Comparison of ENCODE assay signal across 12 cellular contexts in genomic region chr4:3747582-3747906, GRCh38. TPM values are rescaled to one million over a fixed set of nuclear protein-coding genes. Genes with fewer than 3 reads are reported as not detected.
A peak's percentile ranks its signal among the peaks of the same experiment; 100 is the strongest.
DNase-seq lines count a peak whose midpoint lies in the region; ATAC-seq, FAIRE-seq and TF ChIP-seq lines count a peak whose summit lies in the region.
"Had no signal": no experiment of that assay in that cellular context is flagged by ENCODE, and none has a peak within 500 bp of the region (broad histone marks: within the 10 kb centered on the region; RNA-seq: fewer than 3 reads in every experiment).

No MANE protein-coding gene starts in this region.

- no peak overlapping the region for H3K27ac ChIP-seq in H1 (ENCODE audit: low read depth, low read length)
- H3K27ac ChIP-seq in PC-3 (ENCODE audit: low read length): no peak overlapping the region
- no peak overlapping the region for H3K27ac ChIP-seq in gastroesophageal sphincter

- H3K9ac ChIP-seq in H1 (replicated peaks in 1 of 4; ENCODE audit: extremely low read depth in 1 of 4, low read depth in 3 of 4, low read length in 3 of 4): no peak overlapping the region
- no peak overlapping the region for H3K9ac ChIP-seq in PC-3 (ENCODE audit: low read length)

- H2BK12ac ChIP-seq in H1 (ENCODE audit: low read depth, low read length): 0 out of 2 replicates have a peak overlapping the region, but pooled peaks have one; percentile 88

- no peak overlapping the region for H2BK120ac ChIP-seq in H1 (replicated peaks; ENCODE audit: low read depth, low read length)

- H2AFZ ChIP-seq in H1 (ENCODE audit: low read length): no peak overlapping the region
- no peak overlapping the region for H2AFZ ChIP-seq in PC-3 (ENCODE audit: low read length)

- peaks cover 34% of the 10 kb centered on the region for H3K27me3 Mint-ChIP-seq in activated CD8-positive, alpha-beta T cell treated with anti-CD3 and anti-CD28 coated beads for 36 hours
- peaks cover 28% of the 10 kb centered on the region for H3K27me3 Mint-ChIP-seq in activated CD8-positive, alpha-beta T cell treated with anti-CD3 and anti-CD28 coated beads, Interleukin-2, amount 10 ng/mL, durations not matched to agents 7 days and 5 days (ENCODE audit: low read depth)
- H3K27me3 Mint-ChIP-seq in HFFc6 (ENCODE audit: insufficient read depth): peaks cover 53% of the 10 kb centered on the region

- H3K79me1 ChIP-seq in H1 (ENCODE audit: low read depth, low read length): no peaks in the 10 kb centered on the region

- H3K9me3 ChIP-seq in H1 (ENCODE audit: insufficient read depth in 2 of 2, low read depth in 1 of 2, low read length in 1 of 2) (peaks cover 3 to 6% of the 10 kb centered on the region in 2 experiments; a peak in 3 of 4 replicates), PC-3 (ENCODE audit: low read length) (0 out of 2 replicates have a peak, but pooled peaks cover 4% of the 10 kb centered on the region), gastroesophageal sphincter (peaks cover 0 to 8% (median 0%) of the 10 kb centered on the region in 3 donors)

- H4K8ac ChIP-seq in H1 (ENCODE audit: extremely low read depth, insufficient read depth, low read length): no peak overlapping the region

- TF ChIP-seq POLR2A in H1 (IDR thresholded peaks at IDR 0.05; ENCODE audit: control extremely low read depth in 1 of 2, low read depth in 2 of 2, low read length in 2 of 2) (no peak), gastroesophageal sphincter (IDR thresholded peaks at IDR 0.05) (no peak)

- H2BK5ac ChIP-seq in H1 (ENCODE audit: low read depth, low read length): no peak overlapping the region

- no peak overlapping the region; the same call in 1 of the 2 replicates for H3K18ac ChIP-seq in H1 (ENCODE audit: extremely low read depth, low read length)

- POLR2A ChIA-PET in activated CD8-positive, alpha-beta T cell treated with anti-CD3 and anti-CD28 coated beads for 36 hours (lab: Charles Lee): no interaction called here
- POLR2A ChIA-PET in activated CD8-positive, alpha-beta T cell treated with anti-CD3 and anti-CD28 coated beads, Interleukin-2, amount 10 ng/mL, durations not matched to agents 7 days and 5 days (lab: Charles Lee): no interaction called here
- POLR2A ChIA-PET in H1 (lab: Charles Lee; ENCODE audit: partially characterized antibody) (interaction anchor here (0.7 to 0.8 kb wide), 3 partner anchors 9 to 194 kb away, joined by 3 to 5 read pairs (median 4); no protein-coding TSS in a partner anchor), PC-3 (lab: Charles Lee; ENCODE audit: unreplicated experiment) (no interaction called here)

- BruUV-seq in PC-3 (replicated peaks; lab: Mats Ljungman, UMichigan): no TSS peak

- TF ChIP-seq EP300 in H1 (IDR thresholded peaks at IDR 0.05; ENCODE audit: borderline replicate concordance in 1 of 2, low read depth in 2 of 2, low read length in 2 of 2) (no peak), gastroesophageal sphincter (IDR thresholded peaks at IDR 0.05) (no peak)

- no peak overlapping the region for H4K5ac ChIP-seq in H1 (ENCODE audit: insufficient read length, low read depth, low read length)

- H3K23me2 ChIP-seq in H1 (ENCODE audit: low read depth, low read length): peaks cover 2% of the 10 kb centered on the region; the same call in 1 of the 2 replicates

- H3F3A ChIP-seq in PC-3 (ENCODE audit: low read length, unreplicated experiment): peaks cover 17% of the 10 kb centered on the region

- H3K79me2 ChIP-seq in H1 (ENCODE audit: control insufficient read depth in 1 of 2, insufficient read depth in 2 of 2, low read length in 2 of 2) (no peaks in the 10 kb centered on the region), PC-3 (ENCODE audit: low read length) (no peaks in the 10 kb centered on the region)

- H3K56ac ChIP-seq in H1 (replicated peaks; ENCODE audit: insufficient read length, low read depth, low read length): no peak overlapping the region

- no peak overlapping the region; the same call in 1 of the 2 replicates for H2BK20ac ChIP-seq in H1 (ENCODE audit: low read length)

- WGBS in H1 (ENCODE audit: extremely low coverage in 1 of 2, insufficient coverage in 1 of 2, insufficient read length in 1 of 2, insufficient replicate concordance in 2 of 2, low coverage in 1 of 2, low lambda C conversion rate in 2 of 2, missing lambda C conversion rate in 1 of 2), 2 experiments: 29% methylated on average over 16 of the region's 16 CpGs; no CpG with 5 or more reads in 1 of the 2 experiments
- 8 to 10% methylated on average over 10 of the region's 16 CpGs for WGBS in gastroesophageal sphincter (ENCODE audit: low coverage in 1 of 2), 2 donors

- no peaks in the 10 kb centered on the region for H3K9me2 ChIP-seq in PC-3 (replicated peaks; ENCODE audit: low read length)

- H3K23ac ChIP-seq in H1 (ENCODE audit: insufficient read length): no peak overlapping the region

- ATAC-seq in activated CD8-positive, alpha-beta T cell treated with anti-CD3 and anti-CD28 coated beads for 36 hours: no peak
- ATAC-seq in activated CD8-positive, alpha-beta T cell treated with anti-CD3 and anti-CD28 coated beads, Interleukin-2, amount 10 ng/mL, durations not matched to agents 7 days and 5 days: no peak
- ATAC-seq in PC-3 (no peak), gastroesophageal sphincter (no peak)

- H4K91ac ChIP-seq in H1 (replicated peaks; ENCODE audit: insufficient read length, low read length): no peak overlapping the region

- H3K4me1 ChIP-seq in H1 (replicated peaks in 1 of 4; ENCODE audit: control insufficient read depth in 3 of 4, insufficient read depth in 4 of 4, low read length in 3 of 4) (peaks cover 0 to 20% (median 8%) of the 10 kb centered on the region in 4 experiments; a peak in 6 of 7 replicates), PC-3 (ENCODE audit: insufficient read depth, low read length) (no peaks in the 10 kb centered on the region), gastroesophageal sphincter (peaks cover 0 to 7% (median 0%) of the 10 kb centered on the region in 3 donors)

- no peak overlapping the region for H2BK15ac ChIP-seq in H1 (ENCODE audit: low read length)

- FAIRE-seq in H1 (lab: Jason Lieb, UNC): peak; percentile 93

- no peak overlapping the region for H3K4me3 ChIP-seq in H1 (ENCODE audit: extremely low read depth in 1 of 4, insufficient read depth in 2 of 4, low read depth in 3 of 4, low read length in 4 of 4)
- no peak overlapping the region for H3K4me3 ChIP-seq in retinal pigment epithelial cell (ENCODE audit: low read length)
- no peak overlapping the region for H3K4me3 ChIP-seq in PC-3 (ENCODE audit: low read length)
- no peak overlapping the region for H3K4me3 ChIP-seq in gastroesophageal sphincter

- H4K20me1 ChIP-seq in H1 (replicated peaks in 1 of 2; ENCODE audit: control insufficient read depth in 1 of 2, insufficient read depth in 2 of 2, low read length in 2 of 2) (no peaks in the 10 kb centered on the region), PC-3 (ENCODE audit: low read length) (no peaks in the 10 kb centered on the region)

- H3K36me3 Mint-ChIP-seq in activated CD8-positive, alpha-beta T cell treated with anti-CD3 and anti-CD28 coated beads for 36 hours (ENCODE audit: low read depth): no peaks in the 10 kb centered on the region
- H3K36me3 Mint-ChIP-seq in activated CD8-positive, alpha-beta T cell treated with anti-CD3 and anti-CD28 coated beads, Interleukin-2, amount 10 ng/mL, durations not matched to agents 7 days and 5 days (ENCODE audit: low read depth): no peaks in the 10 kb centered on the region
- peaks cover 4% of the 10 kb centered on the region; the same call in 1 of the 2 replicates for H3K36me3 Mint-ChIP-seq in HFFc6 (ENCODE audit: low read depth)

- H3K4me2 ChIP-seq in H1 (ENCODE audit: insufficient read depth in 1 of 2, low read depth in 2 of 2, low read length in 2 of 2): no peak overlapping the region; a peak in 1 of 4 replicates
- H3K4me2 ChIP-seq in PC-3 (ENCODE audit: low read length): no peak overlapping the region

- H3K27me3 ChIP-seq in H1 (replicated peaks in 1 of 4; ENCODE audit: control insufficient read depth in 3 of 4, extremely low read depth in 1 of 4, insufficient read depth in 3 of 4, low read length in 3 of 4): no peaks in the 10 kb centered on the region; a peak in 2 of 7 replicates
- H3K27me3 ChIP-seq in PC-3 (ENCODE audit: low read length): peaks cover 43% of the 10 kb centered on the region
- peaks cover 100% of the 10 kb centered on the region for H3K27me3 ChIP-seq in gastroesophageal sphincter

- no peak overlapping the region for H3K14ac ChIP-seq in H1 (ENCODE audit: insufficient read length)

- no peak overlapping the region for H3K4me3 Mint-ChIP-seq in activated CD8-positive, alpha-beta T cell treated with anti-CD3 and anti-CD28 coated beads for 36 hours
- H3K4me3 Mint-ChIP-seq in activated CD8-positive, alpha-beta T cell treated with anti-CD3 and anti-CD28 coated beads, Interleukin-2, amount 10 ng/mL, durations not matched to agents 7 days and 5 days: no peak overlapping the region
- H3K4me3 Mint-ChIP-seq in HFFc6: no peak overlapping the region
- H3K4me3 Mint-ChIP-seq: activated B cell treated with CpG ODN at 0.5 μM for 24 hours had no signal

- no peak overlapping the region for H3K27ac Mint-ChIP-seq in activated CD8-positive, alpha-beta T cell treated with anti-CD3 and anti-CD28 coated beads for 36 hours
- no peak overlapping the region for H3K27ac Mint-ChIP-seq in activated CD8-positive, alpha-beta T cell treated with anti-CD3 and anti-CD28 coated beads, Interleukin-2, amount 10 ng/mL, durations not matched to agents 7 days and 5 days
- H3K27ac Mint-ChIP-seq in HFFc6: no peak overlapping the region
- H3K27ac Mint-ChIP-seq: activated B cell treated with CpG ODN at 0.5 μM for 24 hours had no signal

- peak; percentile 20 for DNase-seq in activated CD8-positive, alpha-beta T cell treated with anti-CD3 and anti-CD28 coated beads for 36 hours
- DNase-seq in activated CD8-positive, alpha-beta T cell treated with anti-CD3 and anti-CD28 coated beads, Interleukin-2, amount 10 ng/mL, durations not matched to agents 7 days and 5 days: no peak
- DNase-seq in HFFc6 (no peak), H1 (ENCODE audit: low read depth in 1 of 2, low spot score in 2 of 2) (peak; percentile 39 to 93), retinal pigment epithelial cell (ENCODE audit: low read depth) (no peak), PC-3 (no peak), NCI-H345 (lab: John Stamatoyannopoulos, UW) (no peak)
- DNase-seq: activated B cell treated with CpG ODN at 0.5 μM for 24 hours; NK-92 treated with Interleukin-12 subunit alpha and Interleukin-12 subunit beta, amount 100 ng/mL, for 24 hours; posterior cingulate gyrus had no signal

- TF ChIP-seq RAD21 in H1 (IDR thresholded peaks at IDR 0.05 in 1 of 2, conservative IDR thresholded peaks at IDR 0.05 in 1 of 2; ENCODE audit: low read depth in 2 of 2, low read length in 2 of 2): peak; percentile 51 to 64; a peak in 3 of 4 replicates

- intact Hi-C loops in activated CD8-positive, alpha-beta T cell treated with anti-CD3 and anti-CD28 coated beads for 36 hours (cut with micrococcal nuclease): no loop called here
- intact Hi-C loops in PC-3 (cut with micrococcal nuclease): no loop called here

- CTCF ChIA-PET in activated CD8-positive, alpha-beta T cell treated with anti-CD3 and anti-CD28 coated beads for 36 hours (lab: Charles Lee): interaction anchor here (0.6 to 2.8 kb wide), 4 partner anchors 17 to 330 kb away, joined by 3 to 13 read pairs (median 3); no protein-coding TSS in a partner anchor
- CTCF ChIA-PET in activated CD8-positive, alpha-beta T cell treated with anti-CD3 and anti-CD28 coated beads, Interleukin-2, amount 10 ng/mL, durations not matched to agents 7 days and 5 days (lab: Charles Lee): interaction anchor here (1.3 kb wide), 1 partner anchor 133 kb away, joined by 9 read pairs; no protein-coding TSS in a partner anchor
- CTCF ChIA-PET in H1 (lab: Charles Lee; ENCODE audit: partially characterized antibody) (interaction anchor here (0.8 to 6.0 kb wide), 29 partner anchors 12 to 232 kb away, joined by 3 to 90 read pairs (median 5); partner anchors contain the start of gene ADRA2C), PC-3 (lab: Charles Lee) (interaction anchor here (0.6 kb wide), 1 partner anchor 133 kb away, joined by 3 read pairs; no protein-coding TSS in a partner anchor)

- H3K9me3 Mint-ChIP-seq in activated CD8-positive, alpha-beta T cell treated with anti-CD3 and anti-CD28 coated beads for 36 hours: peaks cover 1% of the 10 kb centered on the region
- no peaks in the 10 kb centered on the region for H3K9me3 Mint-ChIP-seq in activated CD8-positive, alpha-beta T cell treated with anti-CD3 and anti-CD28 coated beads, Interleukin-2, amount 10 ng/mL, durations not matched to agents 7 days and 5 days (ENCODE audit: insufficient read depth)
- H3K9me3 Mint-ChIP-seq in HFFc6: peaks cover 10% of the 10 kb centered on the region
- H3K9me3 Mint-ChIP-seq: activated B cell treated with CpG ODN at 0.5 μM for 24 hours had no signal

- no peaks in the 10 kb centered on the region for H3K36me3 ChIP-seq in H1 (ENCODE audit: control insufficient read depth in 2 of 4, insufficient read depth in 4 of 4, low read length in 3 of 4)
- H3K36me3 ChIP-seq in PC-3 (ENCODE audit: low read depth, low read length): no peaks in the 10 kb centered on the region
- no peaks in the 10 kb centered on the region for H3K36me3 ChIP-seq in gastroesophageal sphincter

- H2AK5ac ChIP-seq in H1 (ENCODE audit: low read depth, low read length): no peak overlapping the region

- no peaks in the 10 kb centered on the region for H3K4me1 Mint-ChIP-seq in activated CD8-positive, alpha-beta T cell treated with anti-CD3 and anti-CD28 coated beads for 36 hours (ENCODE audit: low read depth)
- H3K4me1 Mint-ChIP-seq in activated CD8-positive, alpha-beta T cell treated with anti-CD3 and anti-CD28 coated beads, Interleukin-2, amount 10 ng/mL, durations not matched to agents 7 days and 5 days (ENCODE audit: low read depth): no peaks in the 10 kb centered on the region
- no peaks in the 10 kb centered on the region for H3K4me1 Mint-ChIP-seq in HFFc6 (ENCODE audit: low read depth)

- peak; percentile 41 for TF ChIP-seq CTCF in activated CD8-positive, alpha-beta T cell treated with anti-CD3 and anti-CD28 coated beads for 36 hours (IDR thresholded peaks at IDR 0.05)
- TF ChIP-seq CTCF in HFFc6 (IDR thresholded peaks at IDR 0.05) (peak; percentile 69), H1 (IDR thresholded peaks at IDR 0.05; ENCODE audit: control extremely low read depth in 1 of 3, insufficient read depth in 1 of 3, low read depth in 1 of 3, low read length in 3 of 3) (peak in 2 of 3 experiments; percentile 75 to 81; a peak in 3 of 4 replicates), retinal pigment epithelial cell (conservative IDR thresholded peaks at IDR 0.05; ENCODE audit: low read depth, low read length) (peak; percentile 49), PC-3 (conservative IDR thresholded peaks at IDR 0.05; ENCODE audit: low read depth, low read length) (no peak), gastroesophageal sphincter (IDR thresholded peaks at IDR 0.05) (peak in 1 of 4 experiments; percentile 55)

- no peak overlapping the region for H3K4ac ChIP-seq in H1 (replicated peaks; ENCODE audit: insufficient read length, low read depth, low read length)

RNA-seq across cellular contexts. Expression of gene ADRA2C, which starts 18.6 kb away (rescaled TPM):
- under 1 TPM in 1 of 2 experiments, not detected in 1; 0.27 TPM for total RNA-seq in activated CD8-positive, alpha-beta T cell treated with anti-CD3 and anti-CD28 coated beads for 36 hours
- total RNA-seq in activated CD8-positive, alpha-beta T cell treated with anti-CD3 and anti-CD28 coated beads, Interleukin-2, amount 10 ng/mL, durations not matched to agents 7 days and 5 days: not detected
- under 1 TPM; 0.23 to 0.43 (median 0.26) TPM for total RNA-seq in HFFc6 (2021; fragmentation: NEBNext Ultra II Directional; extraction: Animal tissue kit (Norgen Biotek cat#: 25700))
- total RNA-seq in H1 (2021; fragmentation: NEBNext Ultra II Directional; extraction: Animal tissue kit (Norgen Biotek cat#: 25700)): 13.8 and 14.8 TPM in 2 replicates
- 14.6 and 27.3 TPM in 2 replicates for polyA plus RNA-seq in H1 (2011; rRNA removed)
- 15.1 TPM for polyA plus RNA-seq in H1 (2011; cell fraction: cytosol; rRNA removed)
- polyA plus RNA-seq in H1 (2011; cell fraction: nucleus; rRNA removed): 35.4 TPM
- polyA plus RNA-seq in H1 (2012, experiment 1 of 2): 4.8 to 12.3 TPM (median 11.4 TPM) in 4 replicates
- polyA plus RNA-seq in H1 (2012, experiment 2 of 2): 5.9 TPM
- polyA plus RNA-seq in H1 (2013, experiment 1 of 2): 9.6 TPM
- 8.5 TPM for polyA plus RNA-seq in H1 (2013, experiment 2 of 2)
- polyA minus RNA-seq in H1 (2011; rRNA and poly(A)+ RNA removed): 10.0 and 12.3 TPM in 2 replicates
- polyA minus RNA-seq in H1 (2011; cell fraction: cytosol; rRNA and poly(A)+ RNA removed): 11.6 TPM
- 16.3 TPM for polyA minus RNA-seq in H1 (2011; cell fraction: nucleus; rRNA and poly(A)+ RNA removed)
- total RNA-seq in PC-3 (2014; rRNA removed) (0.52 TPM in 1 of 2 replicates, not detected in the other), gastroesophageal sphincter (10 to 100 TPM in 1 of 4 donors, 1 to 10 TPM in 3; 1.2 to 26.5 (median 6.1) TPM)
- total RNA-seq: activated B cell treated with CpG ODN at 0.5 μM for 24 hours, M059J had no signal

Comparison
In these comparisons a context has a peak if more than half of its experiments do, and no peak if none do; other contexts are left out.
1. DNase-seq: peak in activated CD8-positive, alpha-beta T cell treated with anti-CD3 and anti-CD28 coated beads for 36 hours (single experiment) and H1 (2 of 2); none in activated CD8-positive, alpha-beta T cell treated with anti-CD3 and anti-CD28 coated beads, Interleukin-2, amount 10 ng/mL, durations not matched to agents 7 days and 5 days (single experiment), HFFc6 (single experiment), retinal pigment epithelial cell (single experiment), PC-3 (single experiment) and NCI-H345 (single experiment).